ENCODE assay signal across 1 cellular context in the genomic region with DNA sequence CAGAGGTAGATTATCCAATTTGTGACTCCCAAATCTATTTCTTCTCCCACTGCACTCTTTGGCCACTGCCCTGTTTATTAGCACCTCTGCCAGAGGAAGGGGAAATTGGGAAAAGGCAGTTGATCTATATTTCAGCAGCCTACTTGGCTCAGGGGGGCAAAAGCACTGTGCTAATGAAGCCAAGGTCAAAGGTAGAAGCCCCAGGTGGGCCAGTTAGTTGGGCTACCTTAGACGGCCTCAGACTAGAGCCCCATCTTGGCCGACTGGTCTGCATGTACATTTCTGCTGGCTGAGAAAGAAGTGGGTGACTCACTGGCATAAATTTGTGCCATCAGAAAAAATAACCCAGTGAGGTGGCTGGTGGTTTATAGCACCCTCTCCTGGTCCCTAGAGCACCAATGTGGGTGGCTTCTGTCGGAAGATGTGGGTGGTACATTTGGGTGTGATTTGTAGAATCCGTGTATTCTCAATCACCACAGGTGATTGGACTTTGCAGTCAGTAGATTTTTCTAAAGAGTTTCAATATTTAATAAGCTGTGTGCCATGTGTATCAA.
TF ChIP-seq lines count a peak whose summit lies in the region.

No MANE protein-coding gene starts in this region.

TF ChIP-seq in WTC11, 78 proteins besides CTCF, POLR2A, EP300 and RAD21 (continued from another document):
- no peak for TF ChIP-seq E2F1 (CRISPR knock-in tag; IDR thresholded peaks at IDR 0.05)
- no peak for TF ChIP-seq NR3C1 (CRISPR knock-in tag; conservative IDR thresholded peaks at IDR 0.05; ENCODE audit: low read depth)
- no peak for TF ChIP-seq ZNF671 (CRISPR knock-in tag; IDR thresholded peaks at IDR 0.05)
- no peak for TF ChIP-seq ZBTB43 (CRISPR knock-in tag; IDR thresholded peaks at IDR 0.05)
- TF ChIP-seq, protein P1, sequence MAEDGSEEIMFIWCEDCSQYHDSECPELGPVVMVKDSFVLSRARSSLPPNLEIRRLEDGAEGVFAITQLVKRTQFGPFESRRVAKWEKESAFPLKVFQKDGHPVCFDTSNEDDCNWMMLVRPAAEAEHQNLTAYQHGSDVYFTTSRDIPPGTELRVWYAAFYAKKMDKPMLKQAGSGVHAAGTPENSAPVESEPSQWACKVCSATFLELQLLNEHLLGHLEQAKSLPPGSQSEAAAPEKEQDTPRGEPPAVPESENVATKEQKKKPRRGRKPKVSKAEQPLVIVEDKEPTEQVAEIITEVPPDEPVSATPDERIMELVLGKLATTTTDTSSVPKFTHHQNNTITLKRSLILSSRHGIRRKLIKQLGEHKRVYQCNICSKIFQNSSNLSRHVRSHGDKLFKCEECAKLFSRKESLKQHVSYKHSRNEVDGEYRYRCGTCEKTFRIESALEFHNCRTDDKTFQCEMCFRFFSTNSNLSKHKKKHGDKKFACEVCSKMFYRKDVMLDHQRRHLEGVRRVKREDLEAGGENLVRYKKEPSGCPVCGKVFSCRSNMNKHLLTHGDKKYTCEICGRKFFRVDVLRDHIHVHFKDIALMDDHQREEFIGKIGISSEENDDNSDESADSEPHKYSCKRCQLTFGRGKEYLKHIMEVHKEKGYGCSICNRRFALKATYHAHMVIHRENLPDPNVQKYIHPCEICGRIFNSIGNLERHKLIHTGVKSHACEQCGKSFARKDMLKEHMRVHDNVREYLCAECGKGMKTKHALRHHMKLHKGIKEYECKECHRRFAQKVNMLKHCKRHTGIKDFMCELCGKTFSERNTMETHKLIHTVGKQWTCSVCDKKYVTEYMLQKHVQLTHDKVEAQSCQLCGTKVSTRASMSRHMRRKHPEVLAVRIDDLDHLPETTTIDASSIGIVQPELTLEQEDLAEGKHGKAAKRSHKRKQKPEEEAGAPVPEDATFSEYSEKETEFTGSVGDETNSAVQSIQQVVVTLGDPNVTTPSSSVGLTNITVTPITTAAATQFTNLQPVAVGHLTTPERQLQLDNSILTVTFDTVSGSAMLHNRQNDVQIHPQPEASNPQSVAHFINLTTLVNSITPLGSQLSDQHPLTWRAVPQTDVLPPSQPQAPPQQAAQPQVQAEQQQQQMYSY (CRISPR knock-in tag; IDR thresholded peaks at IDR 0.05), result no peak
- no peak for TF ChIP-seq ZNF317 (CRISPR knock-in tag; IDR thresholded peaks at IDR 0.05; ENCODE audit: borderline replicate concordance, low read depth)
- TF ChIP-seq OVOL2 (CRISPR knock-in tag; IDR thresholded peaks at IDR 0.05; ENCODE audit: borderline replicate concordance), result no peak
